ENCODE assay signal across 8 cellular contexts in the genomic region with DNA sequence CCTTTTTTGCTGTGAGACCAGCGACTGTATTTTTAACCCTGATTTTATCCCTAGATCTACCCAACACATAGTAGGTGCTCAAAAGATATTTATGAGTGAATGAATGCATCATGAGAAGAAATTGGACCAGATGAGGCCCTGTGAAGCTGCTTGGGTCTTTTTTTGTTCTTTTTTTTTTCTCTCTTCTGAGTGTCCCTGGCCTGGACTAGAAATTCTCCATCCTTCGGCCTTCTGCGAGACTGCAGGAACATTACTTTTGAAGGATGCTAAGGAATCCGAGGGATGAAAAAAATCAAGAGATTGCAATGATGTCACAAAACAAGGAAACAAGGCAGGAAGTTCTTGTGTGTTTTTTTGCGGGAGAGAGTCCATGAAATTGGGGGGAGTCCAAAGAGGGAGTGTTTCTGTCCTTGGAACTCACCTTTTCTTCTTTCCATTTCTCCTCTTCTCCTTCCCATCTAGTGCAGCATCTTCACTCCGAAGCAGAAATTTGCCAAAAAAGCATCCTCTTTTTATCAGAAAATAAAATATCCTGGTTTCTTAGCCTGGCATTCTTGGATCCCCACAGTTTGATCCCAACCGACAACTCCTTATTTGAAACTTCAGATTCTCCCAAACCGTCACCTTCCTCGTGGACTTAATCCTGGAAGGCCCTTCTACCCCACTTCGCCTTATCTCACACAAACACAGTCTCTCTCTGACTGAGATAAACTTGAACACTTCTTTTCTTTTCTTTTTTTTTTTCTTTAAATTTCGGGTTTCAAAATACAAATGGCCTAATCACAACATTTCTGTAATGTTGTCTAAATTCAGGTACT. TPM values are rescaled to one million over a fixed set of nuclear protein-coding genes. Genes with fewer than 3 reads are reported as not detected.
DNase-seq lines count a peak whose midpoint lies in the region; ATAC-seq and TF ChIP-seq lines count a peak whose summit lies in the region.

No MANE protein-coding gene starts in this region.

- H3K36me3 ChIP-seq in testis (ENCODE audit: low read depth, missing control alignments) = no peaks in the 10 kb centered on the region

- peaks cover 25% of the 10 kb centered on the region for H3K27me3 Mint-ChIP-seq in brain

- H3K27ac ChIP-seq in testis = peak overlapping the region; percentile 94

- H3K27ac Mint-ChIP-seq in brain = peak overlapping the region; percentile 96 to 99 (median 99)

- intact Hi-C loops in left colon (cut with DNase I, micrococcal nuclease) (no loop called here), testis (cut with DNase I; ENCODE audit: low total_unique reads) (no loop called here)

- peak overlapping the region; percentile 95 to 99 (median 97) for H3K4me3 Mint-ChIP-seq in brain

- H3K4me3 ChIP-seq in testis = peak overlapping the region; percentile 100

- H3K4me1 ChIP-seq in testis = peaks cover 23% of the 10 kb centered on the region

- TF ChIP-seq POLR2A in testis (IDR thresholded peaks at IDR 0.05) = no peak

- H3K36me3 Mint-ChIP-seq in brain = no peaks in the 10 kb centered on the region

- no peak for TF ChIP-seq CTCF in brain (conservative IDR thresholded peaks at IDR 0.05)
- TF ChIP-seq CTCF in testis (IDR thresholded peaks at IDR 0.05) = no peak

- H3K9me3 ChIP-seq in testis = no peaks in the 10 kb centered on the region

- 22 to 23% methylated on average over 11 of the region's 11 CpGs for WGBS in testis, 2 donors

- peaks cover 0 to 3% (median 0%) of the 10 kb centered on the region in 5 experiments for H3K9me3 Mint-ChIP-seq in brain

- peaks cover 46% of the 10 kb centered on the region for H3K4me1 Mint-ChIP-seq in brain

- no peaks in the 10 kb centered on the region for H3K27me3 ChIP-seq in testis

- DNase-seq in DMS79 treated with DMSO at 0.1 percent for 48 hours (lab: John Stamatoyannopoulos, UW) = peak; percentile 48
- peak; percentile 30 for DNase-seq in LoVo (ENCODE audit: low spot score)
- no peak for DNase-seq in left colon
- no peak for DNase-seq in testis
- no peak for DNase-seq in putamen (ENCODE audit: low spot score)
- no peak for DNase-seq in NCI-H2196 treated with DMSO at 0.1 percent for 48 hours (lab: John Stamatoyannopoulos, UW; ENCODE audit: unreplicated experiment)

- ATAC-seq in left colon (peak; percentile 35), HG02678 (IDR thresholded peaks at IDR 0.05; ENCODE audit: unreplicated experiment) (no peak)

RNA-seq across cellular contexts. Expression of gene RUSF1, which starts 0.7 kb away (rescaled TPM):
- polyA plus RNA-seq in brain (ENCODE audit: insufficient read depth, low read depth, low replicate concordance) (103 TPM), testis (ENCODE audit: insufficient read depth, low read depth, low replicate concordance) (75.8 TPM)
- total RNA-seq in left colon (10 to 100 TPM; 56.5 to 65.4 TPM), testis (100 to 1,000 TPM; 102 to 124 TPM)

RNA-seq across cellular contexts. Expression of gene AHSP, which starts 18.8 kb away (rescaled TPM):
- polyA plus RNA-seq in brain (ENCODE audit: insufficient read depth, low read depth, low replicate concordance) (not detected), testis (ENCODE audit: insufficient read depth, low read depth, low replicate concordance) (5.6 TPM)
- total RNA-seq in left colon (not detected), testis (1 to 10 TPM in 1 of 2 donors, not detected in 1; 1.9 TPM)

RNA-seq across cellular contexts. Expression of gene SLC5A2, which starts 26.0 kb away (rescaled TPM):
- polyA plus RNA-seq in brain (ENCODE audit: insufficient read depth, low read depth, low replicate concordance) = 3.7 TPM
- total RNA-seq in left colon = under 1 TPM; 0.28 to 0.79 TPM
- total RNA-seq in testis = 1 to 10 TPM; 5.8 to 6.9 TPM
- polyA plus RNA-seq in testis (ENCODE audit: insufficient read depth, low read depth, low replicate concordance) = 18.1 TPM

RNA-seq across cellular contexts. Expression of gene TGFB1I1, which starts 37.0 kb away (rescaled TPM):
- 15.8 TPM for polyA plus RNA-seq in brain (ENCODE audit: insufficient read depth, low read depth, low replicate concordance)
- total RNA-seq in left colon = 10 to 100 TPM in 1 of 2 donors, 1 to 10 TPM in 1; 7.4 to 42.8 TPM
- 10 to 100 TPM; 13.6 to 28.4 TPM for total RNA-seq in testis
- 31.7 TPM for polyA plus RNA-seq in testis (ENCODE audit: insufficient read depth, low read depth, low replicate concordance)

RNA-seq across cellular contexts. Expression of gene ARMC5, which starts 49.6 kb away (rescaled TPM):
- polyA plus RNA-seq in brain (ENCODE audit: insufficient read depth, low read depth, low replicate concordance) (19.2 TPM), testis (ENCODE audit: insufficient read depth, low read depth, low replicate concordance) (11.0 TPM)
- total RNA-seq in left colon (1 to 10 TPM; 7.0 to 8.5 TPM), testis (10 to 100 TPM; 19.1 to 21.3 TPM)

Comparison
In these comparisons a context has a peak if more than half of its experiments do, and no peak if none do; other contexts are left out.
1. DNase-seq: peak in DMS79 treated with DMSO at 0.1 percent for 48 hours (single experiment) and LoVo (single experiment); none in left colon (0 of 2), testis (single experiment), putamen (single experiment) and NCI-H2196 treated with DMSO at 0.1 percent for 48 hours (single experiment).